In the genomic region with DNA sequence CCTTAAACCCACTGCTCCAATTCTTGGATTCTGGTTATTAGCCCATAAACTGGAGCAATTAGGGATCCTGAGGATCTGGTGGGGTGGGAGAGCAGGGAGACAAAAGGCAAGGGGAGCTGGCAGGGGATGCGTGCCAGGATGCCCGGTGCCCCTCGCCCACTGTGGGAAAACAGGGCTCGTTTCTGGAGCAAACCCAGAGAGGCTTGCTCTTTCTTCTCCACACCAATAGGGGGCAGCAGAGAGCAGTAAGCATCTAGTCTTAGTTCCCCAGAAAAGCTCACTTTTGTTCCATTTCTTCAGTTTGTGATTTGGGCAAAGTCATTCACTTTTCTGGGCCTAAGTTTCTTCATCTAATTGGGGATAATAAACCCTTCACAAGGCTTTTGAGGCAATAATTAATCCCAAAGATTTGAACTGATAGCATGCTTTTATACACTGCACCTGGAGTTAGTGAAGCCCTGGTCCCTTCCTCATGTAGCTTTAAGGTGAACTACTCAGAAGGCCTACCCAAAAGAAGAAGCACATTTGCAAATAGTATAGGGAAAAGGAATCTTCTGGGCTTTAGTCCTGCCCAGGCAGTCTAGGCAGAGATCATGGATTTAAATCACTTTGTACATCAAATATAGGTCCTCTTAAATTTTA, we compare ENCODE assay signal across 8 cellular contexts.
DNase-seq lines count a peak whose midpoint lies in the region; ATAC-seq and TF ChIP-seq lines count a peak whose summit lies in the region.

No MANE protein-coding gene starts in this region.

- peak; percentile 81 for TF ChIP-seq CTCF in RWPE1 (conservative IDR thresholded peaks at IDR 0.05; ENCODE audit: low read depth)
- TF ChIP-seq CTCF in chondrocyte (IDR thresholded peaks at IDR 0.05): peak; percentile 95
- peak; percentile 85 for TF ChIP-seq CTCF in liver (IDR thresholded peaks at IDR 0.05; ENCODE audit: low read depth, low read length, missing input control)

- CTCF ChIA-PET in RWPE1 (lab: Yijun Ruan, JAX): interaction anchor here (0.5 to 1.8 kb wide), 25 partner anchors 8 to 1500 kb away, joined by 3 to 12 read pairs (median 4); no protein-coding TSS in a partner anchor

- H3K27ac Mint-ChIP-seq in chondrocyte (ENCODE audit: unreplicated experiment): no peak overlapping the region

- peaks cover 0 to 3% (median 1%) of the 10 kb centered on the region in 4 donors for H3K4me1 ChIP-seq in liver (ENCODE audit: control insufficient read depth in 4 of 4, insufficient read depth in 4 of 4, low read length in 3 of 4)

- no peaks in the 10 kb centered on the region for H3K9me3 ChIP-seq in liver (ENCODE audit: control insufficient read depth in 4 of 4, low read length in 3 of 4)

- no peaks in the 10 kb centered on the region for H3K27me3 ChIP-seq in liver (ENCODE audit: control insufficient read depth in 4 of 4, insufficient read depth in 4 of 4, low read length in 3 of 4)

- no peak overlapping the region for H3K27ac ChIP-seq in RWPE1
- no peak overlapping the region for H3K27ac ChIP-seq in liver (ENCODE audit: low read depth in 1 of 2, low read length in 2 of 2)

- WGBS in liver: 15% methylated on average over 4 of the region's 4 CpGs

- H3K4me3 ChIP-seq in liver (ENCODE audit: low read depth in 1 of 3, low read length in 3 of 3): no peak overlapping the region

- no peaks in the 10 kb centered on the region for H3K27me3 Mint-ChIP-seq in chondrocyte (ENCODE audit: low read depth)

- no peak overlapping the region for H3K9ac ChIP-seq in liver (ENCODE audit: low read depth in 1 of 2, low read length in 2 of 2)

- DNase-seq in activated CD8-positive, alpha-beta memory T cell treated with anti-CD3 and anti-CD28 coated beads for 24 hours: peak; percentile 60
- no peak for DNase-seq in activated CD8-positive, alpha-beta memory T cell treated with anti-CD3 and anti-CD28 coated beads, Interleukin-2, amount 50 U/mL, for 4 hours
- DNase-seq in HT-29 (ENCODE audit: low spot score) (peak; percentile 56), RWPE1 (ENCODE audit: low spot score) (peak; percentile 34), chondrocyte (ENCODE audit: low spot score) (no peak), superior temporal gyrus (ENCODE audit: extremely low spot score) (peak; percentile 89)

- H3K4me3 Mint-ChIP-seq in chondrocyte (ENCODE audit: unreplicated experiment): no peak overlapping the region

- H3K36me3 Mint-ChIP-seq in chondrocyte (ENCODE audit: low read depth): no peaks in the 10 kb centered on the region

- peak; percentile 81 to 87 for TF ChIP-seq RAD21 in liver (IDR thresholded peaks at IDR 0.05)

- no peaks in the 10 kb centered on the region for H3K9me3 Mint-ChIP-seq in chondrocyte (ENCODE audit: low read depth)

- H3K36me3 ChIP-seq in liver (ENCODE audit: control insufficient read depth in 4 of 4, insufficient read depth in 3 of 4, low read depth in 1 of 4, low read length in 3 of 4): no peaks in the 10 kb centered on the region

- ATAC-seq in GM21717 (IDR thresholded peaks at IDR 0.05; ENCODE audit: unreplicated experiment): no peak

- H3K4me1 Mint-ChIP-seq in chondrocyte (ENCODE audit: low read depth): no peaks in the 10 kb centered on the region

- POLR2A ChIA-PET in RWPE1 (lab: Yijun Ruan, JAX; ENCODE audit: low non-redundant PET): no interaction called here

TF ChIP-seq in liver, 16 proteins besides CTCF, POLR2A, EP300 and RAD21:
- TF ChIP-seq RXRA (IDR thresholded peaks at IDR 0.05): no peak
- TF ChIP-seq, protein P1, sequence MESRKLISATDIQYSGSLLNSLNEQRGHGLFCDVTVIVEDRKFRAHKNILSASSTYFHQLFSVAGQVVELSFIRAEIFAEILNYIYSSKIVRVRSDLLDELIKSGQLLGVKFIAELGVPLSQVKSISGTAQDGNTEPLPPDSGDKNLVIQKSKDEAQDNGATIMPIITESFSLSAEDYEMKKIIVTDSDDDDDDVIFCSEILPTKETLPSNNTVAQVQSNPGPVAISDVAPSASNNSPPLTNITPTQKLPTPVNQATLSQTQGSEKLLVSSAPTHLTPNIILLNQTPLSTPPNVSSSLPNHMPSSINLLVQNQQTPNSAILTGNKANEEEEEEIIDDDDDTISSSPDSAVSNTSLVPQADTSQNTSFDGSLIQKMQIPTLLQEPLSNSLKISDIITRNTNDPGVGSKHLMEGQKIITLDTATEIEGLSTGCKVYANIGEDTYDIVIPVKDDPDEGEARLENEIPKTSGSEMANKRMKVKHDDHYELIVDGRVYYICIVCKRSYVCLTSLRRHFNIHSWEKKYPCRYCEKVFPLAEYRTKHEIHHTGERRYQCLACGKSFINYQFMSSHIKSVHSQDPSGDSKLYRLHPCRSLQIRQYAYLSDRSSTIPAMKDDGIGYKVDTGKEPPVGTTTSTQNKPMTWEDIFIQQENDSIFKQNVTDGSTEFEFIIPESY (IDR thresholded peaks at IDR 0.05): no peak
- no peak for TF ChIP-seq FOXA1 (IDR thresholded peaks at IDR 0.05)
- no peak for TF ChIP-seq SP1 (IDR thresholded peaks at IDR 0.05)
- TF ChIP-seq FOXA2 (IDR thresholded peaks at IDR 0.05): no peak
- TF ChIP-seq NR2F2 (IDR thresholded peaks at IDR 0.05): no peak
- TF ChIP-seq, protein P2, sequence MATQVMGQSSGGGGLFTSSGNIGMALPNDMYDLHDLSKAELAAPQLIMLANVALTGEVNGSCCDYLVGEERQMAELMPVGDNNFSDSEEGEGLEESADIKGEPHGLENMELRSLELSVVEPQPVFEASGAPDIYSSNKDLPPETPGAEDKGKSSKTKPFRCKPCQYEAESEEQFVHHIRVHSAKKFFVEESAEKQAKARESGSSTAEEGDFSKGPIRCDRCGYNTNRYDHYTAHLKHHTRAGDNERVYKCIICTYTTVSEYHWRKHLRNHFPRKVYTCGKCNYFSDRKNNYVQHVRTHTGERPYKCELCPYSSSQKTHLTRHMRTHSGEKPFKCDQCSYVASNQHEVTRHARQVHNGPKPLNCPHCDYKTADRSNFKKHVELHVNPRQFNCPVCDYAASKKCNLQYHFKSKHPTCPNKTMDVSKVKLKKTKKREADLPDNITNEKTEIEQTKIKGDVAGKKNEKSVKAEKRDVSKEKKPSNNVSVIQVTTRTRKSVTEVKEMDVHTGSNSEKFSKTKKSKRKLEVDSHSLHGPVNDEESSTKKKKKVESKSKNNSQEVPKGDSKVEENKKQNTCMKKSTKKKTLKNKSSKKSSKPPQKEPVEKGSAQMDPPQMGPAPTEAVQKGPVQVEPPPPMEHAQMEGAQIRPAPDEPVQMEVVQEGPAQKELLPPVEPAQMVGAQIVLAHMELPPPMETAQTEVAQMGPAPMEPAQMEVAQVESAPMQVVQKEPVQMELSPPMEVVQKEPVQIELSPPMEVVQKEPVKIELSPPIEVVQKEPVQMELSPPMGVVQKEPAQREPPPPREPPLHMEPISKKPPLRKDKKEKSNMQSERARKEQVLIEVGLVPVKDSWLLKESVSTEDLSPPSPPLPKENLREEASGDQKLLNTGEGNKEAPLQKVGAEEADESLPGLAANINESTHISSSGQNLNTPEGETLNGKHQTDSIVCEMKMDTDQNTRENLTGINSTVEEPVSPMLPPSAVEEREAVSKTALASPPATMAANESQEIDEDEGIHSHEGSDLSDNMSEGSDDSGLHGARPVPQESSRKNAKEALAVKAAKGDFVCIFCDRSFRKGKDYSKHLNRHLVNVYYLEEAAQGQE (IDR thresholded peaks at IDR 0.05): no peak
- TF ChIP-seq, protein P3, sequence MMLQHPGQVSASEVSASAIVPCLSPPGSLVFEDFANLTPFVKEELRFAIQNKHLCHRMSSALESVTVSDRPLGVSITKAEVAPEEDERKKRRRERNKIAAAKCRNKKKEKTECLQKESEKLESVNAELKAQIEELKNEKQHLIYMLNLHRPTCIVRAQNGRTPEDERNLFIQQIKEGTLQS (IDR thresholded peaks at IDR 0.05): no peak
- TF ChIP-seq, protein P4, sequence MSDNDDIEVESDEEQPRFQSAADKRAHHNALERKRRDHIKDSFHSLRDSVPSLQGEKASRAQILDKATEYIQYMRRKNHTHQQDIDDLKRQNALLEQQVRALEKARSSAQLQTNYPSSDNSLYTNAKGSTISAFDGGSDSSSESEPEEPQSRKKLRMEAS (IDR thresholded peaks at IDR 0.05): no peak
- TF ChIP-seq GABPA (IDR thresholded peaks at IDR 0.05 in 1 of 2, conservative IDR thresholded peaks at IDR 0.05 in 1 of 2): no peak

Comparison
In these comparisons a context has a peak if more than half of its experiments do, and no peak if none do; other contexts are left out.
1. DNase-seq: peak in activated CD8-positive, alpha-beta memory T cell treated with anti-CD3 and anti-CD28 coated beads for 24 hours (single experiment), HT-29 (single experiment), RWPE1 (single experiment) and superior temporal gyrus (single experiment); none in activated CD8-positive, alpha-beta memory T cell treated with anti-CD3 and anti-CD28 coated beads, Interleukin-2, amount 50 U/mL, for 4 hours (single experiment) and chondrocyte (single experiment).
2. Peak in every context shown above with its lines, with median percentiles within 50 percentile points of each other: CTCF ChIP-seq.